ENCODE assay signal across 11 cellular contexts in genomic region chr1:229325873-229326502, GRCh38. TPM values are rescaled to one million over a fixed set of nuclear protein-coding genes. Genes with fewer than 3 reads are reported as not detected.
A peak's percentile ranks its signal among the peaks of the same experiment; 100 is the strongest.
DNase-seq lines count a peak whose midpoint lies in the region; ATAC-seq and TF ChIP-seq lines count a peak whose summit lies in the region.
"Had no signal": no experiment of that assay in that cellular context is flagged by ENCODE, and none has a peak within 500 bp of the region (broad histone marks: within the 10 kb centered on the region; RNA-seq: fewer than 3 reads in every experiment).

No MANE protein-coding gene starts in this region.

- TF ChIP-seq CTCF in natural killer cell (IDR thresholded peaks at IDR 0.05) = no peak

- H3K27me3 Mint-ChIP-seq in CD4-positive, CD25-positive, alpha-beta regulatory T cell = no peaks in the 10 kb centered on the region
- H3K27me3 Mint-ChIP-seq in activated T-helper 2 cell treated with anti-CD3 and anti-CD28 coated beads, Interferon-gamma antibody, Interleukin-2, Interleukin-4, amounts not matched to agents 10 μg/mL and 5 μg/mL and 100 μg/mL, durations not matched to agents 14 hours and 24 hours and 36 hours (ENCODE audit: low read depth) = no peaks in the 10 kb centered on the region
- H3K27me3 Mint-ChIP-seq in natural killer cell (ENCODE audit: low read depth in 2 of 2) = no peaks in the 10 kb centered on the region

- peak overlapping the region; percentile 87 to 99 (median 98) for H3K27ac Mint-ChIP-seq in CD4-positive, CD25-positive, alpha-beta regulatory T cell
- peak overlapping the region; percentile 81 for H3K27ac Mint-ChIP-seq in activated T-helper 2 cell treated with anti-CD3 and anti-CD28 coated beads, Interferon-gamma antibody, Interleukin-2, Interleukin-4, amounts not matched to agents 10 μg/mL and 5 μg/mL and 100 μg/mL, durations not matched to agents 14 hours and 24 hours and 36 hours
- H3K27ac Mint-ChIP-seq in natural killer cell = peak overlapping the region; percentile 48 to 86

- intact Hi-C loops in activated T-helper 2 cell treated with anti-CD3 and anti-CD28 coated beads, Interferon-gamma antibody, Interleukin-2, Interleukin-4, amounts not matched to agents 10 μg/mL and 5 μg/mL and 100 μg/mL, durations not matched to agents 14 hours and 24 hours and 36 hours (cut with micrococcal nuclease) = loop anchor here (2.0 to 5.0 kb wide), 2 partner anchors 13 to 39 kb away; no protein-coding TSS in a partner anchor
- intact Hi-C loops in natural killer cell (cut with micrococcal nuclease) = no loop called here

- ATAC-seq in CD4-positive, CD25-positive, alpha-beta regulatory T cell (ENCODE audit: low read depth in 2 of 2) = peak in 1 of 2 donors; percentile 63
- ATAC-seq in HG02759 (IDR thresholded peaks at IDR 0.05; ENCODE audit: unreplicated experiment) (peak; percentile 70), natural killer cell (peak in 2 of 3 donors; percentile 56 to 62)

- peaks cover 0 to 1% (median 0%) of the 10 kb centered on the region in 7 donors for H3K9me3 Mint-ChIP-seq in CD4-positive, CD25-positive, alpha-beta regulatory T cell
- no peaks in the 10 kb centered on the region for H3K9me3 Mint-ChIP-seq in activated T-helper 2 cell treated with anti-CD3 and anti-CD28 coated beads, Interferon-gamma antibody, Interleukin-2, Interleukin-4, amounts not matched to agents 10 μg/mL and 5 μg/mL and 100 μg/mL, durations not matched to agents 14 hours and 24 hours and 36 hours
- no peaks in the 10 kb centered on the region for H3K9me3 Mint-ChIP-seq in natural killer cell

- no peaks in the 10 kb centered on the region for H3K9me3 ChIP-seq in CD4-positive, CD25-positive, alpha-beta regulatory T cell (ENCODE audit: control insufficient read depth in 2 of 2, low read length in 2 of 2)
- H3K9me3 ChIP-seq: prostate gland, thyroid gland had no signal

- no peaks in the 10 kb centered on the region for H3K27me3 ChIP-seq in CD4-positive, CD25-positive, alpha-beta regulatory T cell (ENCODE audit: control insufficient read depth, insufficient read depth, low read length)
- H3K27me3 ChIP-seq: thyroid gland had no signal

- DNase-seq in CD4-positive, CD25-positive, alpha-beta regulatory T cell = peak in 2 of 3 donors; percentile 46 to 55
- no peak for DNase-seq in activated T-helper 2 cell treated with anti-CD3 and anti-CD28 coated beads, Interferon-gamma antibody, Interleukin-2, Interleukin-4, amounts not matched to agents 10 μg/mL and 5 μg/mL and 100 μg/mL, durations not matched to agents 14 hours and 24 hours and 36 hours (ENCODE audit: low spot score)
- DNase-seq in natural killer cell (no peak), NK-92 (lab: John Stamatoyannopoulos, UW; ENCODE audit: unreplicated experiment) (no peak), activated gamma-delta T cell treated with Interleukin-2 at 50 U/mL for 16 hours (no peak), SHP77 (lab: John Stamatoyannopoulos, UW) (no peak)
- DNase-seq in activated CD8-positive, alpha-beta memory T cell treated with anti-CD3 and anti-CD28 coated beads, Interleukin-2, amount 50 U/mL, for 4 hours = no peak
- DNase-seq: NCI-H1092 treated with DMSO at 0.1 percent for 48 hours, thyroid gland had no signal

- H3K4me3 ChIP-seq in CD4-positive, CD25-positive, alpha-beta regulatory T cell (ENCODE audit: low read depth, low read length) = peak overlapping the region; percentile 67
- H3K4me3 ChIP-seq: prostate gland, thyroid gland had no signal

- peaks cover 12 to 42% (median 13%) of the 10 kb centered on the region in 4 donors for H3K4me1 Mint-ChIP-seq in CD4-positive, CD25-positive, alpha-beta regulatory T cell
- peaks cover 35% of the 10 kb centered on the region for H3K4me1 Mint-ChIP-seq in activated T-helper 2 cell treated with anti-CD3 and anti-CD28 coated beads, Interferon-gamma antibody, Interleukin-2, Interleukin-4, amounts not matched to agents 10 μg/mL and 5 μg/mL and 100 μg/mL, durations not matched to agents 14 hours and 24 hours and 36 hours (ENCODE audit: low read depth)
- peaks cover 11 to 16% of the 10 kb centered on the region in 2 donors for H3K4me1 Mint-ChIP-seq in natural killer cell

- peaks cover 32% of the 10 kb centered on the region for H3K36me3 Mint-ChIP-seq in CD4-positive, CD25-positive, alpha-beta regulatory T cell
- H3K36me3 Mint-ChIP-seq in activated T-helper 2 cell treated with anti-CD3 and anti-CD28 coated beads, Interferon-gamma antibody, Interleukin-2, Interleukin-4, amounts not matched to agents 10 μg/mL and 5 μg/mL and 100 μg/mL, durations not matched to agents 14 hours and 24 hours and 36 hours (ENCODE audit: low read depth) = peaks cover 63% of the 10 kb centered on the region
- peaks cover 8% of the 10 kb centered on the region for H3K36me3 Mint-ChIP-seq in natural killer cell

- peak overlapping the region; percentile 58 for H3K27ac ChIP-seq in CD4-positive, CD25-positive, alpha-beta regulatory T cell (ENCODE audit: insufficient read depth, low read length, poor library complexity, severe bottlenecking)
- H3K27ac ChIP-seq: thyroid gland had no signal

- peak overlapping the region; percentile 0 to 81 (median 66) for H3K4me3 Mint-ChIP-seq in CD4-positive, CD25-positive, alpha-beta regulatory T cell
- H3K4me3 Mint-ChIP-seq in activated T-helper 2 cell treated with anti-CD3 and anti-CD28 coated beads, Interferon-gamma antibody, Interleukin-2, Interleukin-4, amounts not matched to agents 10 μg/mL and 5 μg/mL and 100 μg/mL, durations not matched to agents 14 hours and 24 hours and 36 hours (ENCODE audit: low read depth) = peak overlapping the region; percentile 49
- H3K4me3 Mint-ChIP-seq in natural killer cell = peak overlapping the region; percentile 62

- H3K36me3 ChIP-seq in CD4-positive, CD25-positive, alpha-beta regulatory T cell (ENCODE audit: control insufficient read depth, insufficient read depth, low read length) = peaks cover 21% of the 10 kb centered on the region

- peaks cover 17% of the 10 kb centered on the region for H3K4me1 ChIP-seq in CD4-positive, CD25-positive, alpha-beta regulatory T cell (ENCODE audit: control insufficient read depth, insufficient read depth, low read length, poor library complexity, severe bottlenecking)
- H3K4me1 ChIP-seq: prostate gland, thyroid gland had no signal

RNA-seq across cellular contexts. Expression of gene CCSAP, which starts 16.9 kb away (rescaled TPM):
- total RNA-seq in CD4-positive, CD25-positive, alpha-beta regulatory T cell = 8.9 TPM
- 1 to 10 TPM; 1.5 to 3.3 (median 2.3) TPM for polyA plus RNA-seq in CD4-positive, CD25-positive, alpha-beta regulatory T cell
- 12.3 and 13.1 TPM in 2 replicates for total RNA-seq in activated T-helper 2 cell treated with anti-CD3 and anti-CD28 coated beads, Interferon-gamma antibody, Interleukin-2, Interleukin-4, amounts not matched to agents 10 μg/mL and 5 μg/mL and 100 μg/mL, durations not matched to agents 14 hours and 24 hours and 36 hours
- total RNA-seq in natural killer cell = 10 to 100 TPM in 2 of 3 donors, 1 to 10 TPM in 1; 6.8 to 14.0 (median 10.2) TPM

RNA-seq across cellular contexts. Expression of gene RAB4A, which starts 55.1 kb away (rescaled TPM):
- 33.4 TPM for total RNA-seq in CD4-positive, CD25-positive, alpha-beta regulatory T cell
- 10 to 100 TPM; 23.2 to 27.1 (median 24.3) TPM for polyA plus RNA-seq in CD4-positive, CD25-positive, alpha-beta regulatory T cell
- 25.7 and 30.7 TPM in 2 replicates for total RNA-seq in activated T-helper 2 cell treated with anti-CD3 and anti-CD28 coated beads, Interferon-gamma antibody, Interleukin-2, Interleukin-4, amounts not matched to agents 10 μg/mL and 5 μg/mL and 100 μg/mL, durations not matched to agents 14 hours and 24 hours and 36 hours
- total RNA-seq in natural killer cell = 10 to 100 TPM; 31.2 to 47.1 (median 31.6) TPM

Comparison
In these comparisons a context has a peak if more than half of its experiments do, and no peak if none do; other contexts are left out.
1. DNase-seq: peak in CD4-positive, CD25-positive, alpha-beta regulatory T cell (2 of 3); none in activated T-helper 2 cell treated with anti-CD3 and anti-CD28 coated beads, Interferon-gamma antibody, Interleukin-2, Interleukin-4, amounts not matched to agents 10 μg/mL and 5 μg/mL and 100 μg/mL, durations not matched to agents 14 hours and 24 hours and 36 hours (single experiment), natural killer cell (single experiment), NK-92 (single experiment), activated CD8-positive, alpha-beta memory T cell treated with anti-CD3 and anti-CD28 coated beads, Interleukin-2, amount 50 U/mL, for 4 hours (single experiment), activated gamma-delta T cell treated with Interleukin-2 at 50 U/mL for 16 hours (single experiment) and SHP77 (0 of 2).
2. Peak in every context shown above with its lines, with median percentiles within 50 percentile points of each other: H3K27ac Mint-ChIP-seq and H3K4me3 Mint-ChIP-seq.